1 cellular context compared by ENCODE assay signal in the genomic region with DNA sequence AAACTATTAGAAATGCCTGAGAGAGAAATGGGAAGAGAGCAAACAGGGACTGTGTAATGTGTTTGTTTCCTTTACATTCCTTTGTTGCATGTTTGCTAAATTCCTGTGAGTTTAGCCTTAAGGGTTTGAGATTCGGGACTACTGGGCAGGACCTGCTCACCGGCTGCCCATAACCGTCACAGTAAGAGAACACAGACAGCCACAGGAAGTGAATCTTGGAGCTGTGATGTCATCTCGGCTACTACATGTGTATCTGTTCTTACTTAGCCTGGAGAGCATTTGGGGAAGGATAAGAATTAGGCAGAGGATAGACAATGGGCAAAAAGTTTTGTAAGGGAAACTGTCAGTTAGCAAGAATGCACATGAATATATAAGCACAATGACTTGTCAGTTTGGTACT.
TF ChIP-seq lines count a peak whose summit lies in the region.

No MANE protein-coding gene starts in this region.

TF ChIP-seq in IMR-90, 13 proteins besides CTCF, POLR2A, EP300 and RAD21 (continued from another document):
- TF ChIP-seq RFX5 (IDR thresholded peaks at IDR 0.05; ENCODE audit: low read depth, low read length) (no peak), MAFK (IDR thresholded peaks at IDR 0.05; ENCODE audit: low read depth, low read length) (no peak), CEBPB (IDR thresholded peaks at IDR 0.05; ENCODE audit: low read depth, low read length) (no peak)
- TF ChIP-seq, protein P1, sequence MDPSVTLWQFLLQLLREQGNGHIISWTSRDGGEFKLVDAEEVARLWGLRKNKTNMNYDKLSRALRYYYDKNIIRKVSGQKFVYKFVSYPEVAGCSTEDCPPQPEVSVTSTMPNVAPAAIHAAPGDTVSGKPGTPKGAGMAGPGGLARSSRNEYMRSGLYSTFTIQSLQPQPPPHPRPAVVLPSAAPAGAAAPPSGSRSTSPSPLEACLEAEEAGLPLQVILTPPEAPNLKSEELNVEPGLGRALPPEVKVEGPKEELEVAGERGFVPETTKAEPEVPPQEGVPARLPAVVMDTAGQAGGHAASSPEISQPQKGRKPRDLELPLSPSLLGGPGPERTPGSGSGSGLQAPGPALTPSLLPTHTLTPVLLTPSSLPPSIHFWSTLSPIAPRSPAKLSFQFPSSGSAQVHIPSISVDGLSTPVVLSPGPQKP (IDR thresholded peaks at IDR 0.05; ENCODE audit: borderline replicate concordance, low read depth, low read length): no peak
